Comparison of ENCODE assay signal across 35 cellular contexts in genomic region chr20:62430311-62430853, GRCh38. TPM values are rescaled to one million over a fixed set of nuclear protein-coding genes. Genes with fewer than 3 reads are reported as not detected.
"Had no signal": no experiment of that assay in that cellular context is flagged by ENCODE, and none has a peak within 500 bp of the region (broad histone marks: within the 10 kb centered on the region; RNA-seq: fewer than 3 reads in every experiment).

No MANE protein-coding gene starts in this region.

- DNase-seq: activated B cell treated with CpG ODN at 0.5 μM for 24 hours; activated CD4-positive, alpha-beta memory T cell treated with anti-CD3 and anti-CD28 coated beads for 36 hours; activated CD4-positive, alpha-beta T cell treated with anti-CD3 and anti-CD28 coated beads for 4 hours; activated CD4-positive, alpha-beta T cell treated with anti-CD3 and anti-CD28 coated beads, Interleukin-2, amount 50 U/mL, for 1 hour; activated CD4-positive, CD25-positive, alpha-beta regulatory T cell treated with anti-CD3 and anti-CD28 coated beads, Interleukin-2, amount 50 U/mL, for 72 hours; activated CD8-positive, alpha-beta memory T cell treated with anti-CD3 and anti-CD28 coated beads, Interleukin-2, amount 50 U/mL, for 4 hours; activated gamma-delta T cell treated with Interleukin-2 at 50 U/mL for 16 hours; activated naive CD4-positive, alpha-beta T cell treated with anti-CD3 and anti-CD28 coated beads for 36 hours; activated T-cell treated with anti-CD3 and anti-CD28 coated beads for 4 hours; activated T-cell treated with anti-CD3 and anti-CD28 coated beads, Interleukin-2, amount 50 U/mL, for 4 hours; adrenal gland; aorta; brain microvascular endothelial cell; Kasumi-1; NCI-H1048; NCI-H1105 treated with DMSO at 0.1 percent for 48 hours; NCI-H1436; NCI-H1694 treated with DMSO at 0.1 percent for 48 hours; NCI-H2029; NCI-H526; NCI-H748 treated with DMSO at 0.1 percent for 48 hours; NK-92 treated with Interleukin-12 subunit alpha and Interleukin-12 subunit beta, amount 100 ng/mL, for 24 hours; PC-9; SIG-M5; T-helper 1 cell; T-helper 2 cell; T-helper 9 cell had no signal

- H3K36me3 ChIP-seq: adrenal gland, brain microvascular endothelial cell, MG63 had no signal

- H3K27ac ChIP-seq: adrenal gland, brain microvascular endothelial cell, PC-9, RWPE1, VCaP had no signal

- H3K4me2 ChIP-seq: PC-9 had no signal

- H3K4me1 ChIP-seq: adrenal gland had no signal

- H2AFZ ChIP-seq: PC-9 had no signal

- ATAC-seq: activated naive CD4-positive, alpha-beta T cell treated with anti-CD3 and anti-CD28 coated beads, Interleukin-2, amount 50 U/mL, for 72 hours; activated T-cell treated with anti-CD3 and anti-CD28 coated beads, Interleukin-2, amount 50 U/mL, for 4 hours; Right ventricle myocardium inferior; SK-N-SH treated with all-trans-retinoic acid at 6 μM for 48 hours had no signal

- H3K27me3 ChIP-seq: adrenal gland, MG63 had no signal

- H3K4me3 ChIP-seq: adrenal gland, MG63, PC-9 had no signal

- H3K9me3 ChIP-seq: adrenal gland, MG63 had no signal

RNA-seq across cellular contexts. Expression of gene RBBP8NL, which starts 3.0 kb away (rescaled TPM):
- total RNA-seq: activated B cell treated with CpG ODN at 0.5 μM for 24 hours; activated CD4-positive, alpha-beta memory T cell treated with anti-CD3 and anti-CD28 coated beads for 36 hours; activated naive CD4-positive, alpha-beta T cell treated with anti-CD3 and anti-CD28 coated beads for 36 hours; activated naive CD4-positive, alpha-beta T cell treated with anti-CD3 and anti-CD28 coated beads, Interleukin-2, amount 50 U/mL, for 72 hours; activated T-cell treated with anti-CD3 and anti-CD28 coated beads, Interleukin-2, amount 50 U/mL, for 4 hours; activated T-helper 1 cell treated with anti-CD3 and anti-CD28 coated beads, Interleukin-12 subunit alpha, Interleukin-12 subunit beta, Interleukin-2, Interleukin-4 antibody, amounts not matched to agents 30 ng/mL and 10 ng/mL and 1 ng/mL, durations not matched to agents 14 hours and 24 hours and 36 hours; adrenal gland; aorta; OCI-LY7; Right ventricle myocardium inferior had no signal
- polyA plus RNA-seq: adrenal gland had no signal

RNA-seq across cellular contexts. Expression of gene GATA5, which starts 45.4 kb away (rescaled TPM):
- total RNA-seq: activated B cell treated with CpG ODN at 0.5 μM for 24 hours; activated CD4-positive, alpha-beta memory T cell treated with anti-CD3 and anti-CD28 coated beads for 36 hours; activated naive CD4-positive, alpha-beta T cell treated with anti-CD3 and anti-CD28 coated beads for 36 hours; activated naive CD4-positive, alpha-beta T cell treated with anti-CD3 and anti-CD28 coated beads, Interleukin-2, amount 50 U/mL, for 72 hours; activated T-cell treated with anti-CD3 and anti-CD28 coated beads, Interleukin-2, amount 50 U/mL, for 4 hours; activated T-helper 1 cell treated with anti-CD3 and anti-CD28 coated beads, Interleukin-12 subunit alpha, Interleukin-12 subunit beta, Interleukin-2, Interleukin-4 antibody, amounts not matched to agents 30 ng/mL and 10 ng/mL and 1 ng/mL, durations not matched to agents 14 hours and 24 hours and 36 hours; OCI-LY7 had no signal
